Comparison of ENCODE assay signal across 8 cellular contexts in genomic region chr18:63258749-63259580, GRCh38.
DNase-seq lines count a peak whose midpoint lies in the region; FAIRE-seq and TF ChIP-seq lines count a peak whose summit lies in the region.

No MANE protein-coding gene starts in this region.

- TF ChIP-seq POLR2A in sigmoid colon (IDR thresholded peaks at IDR 0.05): no peak
- TF ChIP-seq POLR2A in prostate gland (IDR thresholded peaks at IDR 0.05): no peak

- H3K27me3 ChIP-seq in dorsolateral prefrontal cortex (no peaks in the 10 kb centered on the region), sigmoid colon (no peaks in the 10 kb centered on the region), prostate gland (replicated peaks; ENCODE audit: insufficient read depth) (no peaks in the 10 kb centered on the region)

- H3K36me3 ChIP-seq in sigmoid colon (no peaks in the 10 kb centered on the region), prostate gland (no peaks in the 10 kb centered on the region)

- H3K9me3 ChIP-seq in sigmoid colon (no peaks in the 10 kb centered on the region), prostate gland (no peaks in the 10 kb centered on the region)

- intact Hi-C loops in dorsolateral prefrontal cortex (cut with DNase I) (no loop called here), sigmoid colon (cut with DNase I) (no loop called here), prostate gland (cut with DNase I) (no loop called here)

- FAIRE-seq in D721Med (lab: Jason Lieb, UNC): peak; percentile 66

- H3K4me1 ChIP-seq in sigmoid colon (peaks cover 0 to 45% (median 29%) of the 10 kb centered on the region in 4 donors), prostate gland (replicated peaks) (peaks cover 10% of the 10 kb centered on the region)

- DNase-seq in D721Med (ENCODE audit: insufficient read length, low spot score) (no peak), NCI-H1694 (lab: John Stamatoyannopoulos, UW) (peak; percentile 8), dorsolateral prefrontal cortex (peak in 2 of 10 donors; percentile 39 to 47), sigmoid colon (no peak), activated gamma-delta T cell (lab: John Stamatoyannopoulos, UW) (no peak), SK-N-DZ (ENCODE audit: low spot score) (no peak), prostate gland (ENCODE audit: low spot score) (no peak), NCI-H510A treated with DMSO at 0.1 percent for 48 hours (lab: John Stamatoyannopoulos, UW) (no peak)

- no peak for TF ChIP-seq EP300 in sigmoid colon (IDR thresholded peaks at IDR 0.05)

- peak overlapping the region in 58 of 59 donors; percentile 21 to 97 (median 88) for H3K27ac ChIP-seq in dorsolateral prefrontal cortex
- peak overlapping the region in 3 of 4 donors; percentile 43 to 73 (median 51) for H3K27ac ChIP-seq in sigmoid colon
- H3K27ac ChIP-seq in prostate gland: peak overlapping the region in 1 of 2 donors; percentile 10

- TF ChIP-seq CTCF in D721Med (IDR thresholded peaks at IDR 0.05; ENCODE audit: insufficient read depth, missing control alignments) (no peak), dorsolateral prefrontal cortex (IDR thresholded peaks at IDR 0.05 in 54 of 56, conservative IDR thresholded peaks at IDR 0.05 in 2 of 56; ENCODE audit: low read depth in 1 of 56, partially characterized antibody in 56 of 56) (peak in 1 of 56 donors; percentile 7), sigmoid colon (IDR thresholded peaks at IDR 0.05) (no peak), prostate gland (IDR thresholded peaks at IDR 0.05) (no peak)

- WGBS in sigmoid colon, 2 donors: 63 to 86% methylated on average over 17 of the region's 17 CpGs
- 51% methylated on average over 17 of the region's 17 CpGs for WGBS in prostate gland

- H3K4me3 ChIP-seq in dorsolateral prefrontal cortex: peak overlapping the region in 7 of 59 donors; percentile 5 to 24 (median 12)
- no peak overlapping the region for H3K4me3 ChIP-seq in sigmoid colon
- H3K4me3 ChIP-seq in prostate gland: no peak overlapping the region
